ENCODE assay signal across 1 cellular context in genomic region chr3:63899997-63900396, GRCh38.
TF ChIP-seq lines count a peak whose summit lies in the region.

No MANE protein-coding gene starts in this region.

TF ChIP-seq in endothelial cell of umbilical vein, 7 proteins besides CTCF, POLR2A, EP300 and RAD21:
- TF ChIP-seq JUN (IDR thresholded peaks at IDR 0.05; ENCODE audit: borderline replicate concordance, insufficient read depth, insufficient read length, low read depth) (peak; percentile 24), EZH2 (IDR thresholded peaks at IDR 0.05; ENCODE audit: borderline replicate concordance, low read depth, low read length, severe bottlenecking) (no peak)
